ENCODE assay signal across 33 cellular contexts in genomic region chr2:167608487-167608886, GRCh38.
"Had no signal": no experiment of that assay in that cellular context is flagged by ENCODE, and none has a peak within 500 bp of the region (broad histone marks: within the 10 kb centered on the region; RNA-seq: fewer than 3 reads in every experiment).

No MANE protein-coding gene starts in this region.

- H3K4me2 ChIP-seq: KMS-11 had no signal

- H3K9ac ChIP-seq: KMS-11 had no signal

- DNase-seq: Karpas-422, Kasumi-1, MG63, MM.1S, MV-4-11, NCI-H1048, NCI-H1092, NCI-H1092 treated with DMSO at 0.1 percent for 48 hours, NCI-H1105, NCI-H1105 treated with DMSO at 0.1 percent for 48 hours, NCI-H1417 treated with DMSO at 0.1 percent for 48 hours, NCI-H1436, NCI-H1436 treated with DMSO at 0.1 percent for 48 hours, NCI-H146, NCI-H1694, NCI-H1694 treated with DMSO at 0.1 percent for 48 hours, NCI-H187, NCI-H187 treated with DMSO at 0.1 percent for 48 hours, NCI-H1930, NCI-H2029, NCI-H2029 treated with DMSO at 0.1 percent for 48 hours, NCI-H2081, NCI-H2081 treated with DMSO at 0.1 percent for 48 hours, NCI-H2107, NCI-H2171, NCI-H2171 treated with DMSO at 0.1 percent for 48 hours, NCI-H2227 treated with DMSO at 0.1 percent for 48 hours, NCI-H226, NCI-H345, NCI-H446, NCI-H446 treated with DMSO at 0.1 percent for 48 hours, NCI-H510A had no signal

- H3K4me3 ChIP-seq: MG63 had no signal

- H3K27ac ChIP-seq: KMS-11 had no signal

- H3K9me3 ChIP-seq: MG63 had no signal

- H3K27me3 ChIP-seq: MG63 had no signal

- H3K36me3 ChIP-seq: MG63 had no signal
